In the genomic region with DNA sequence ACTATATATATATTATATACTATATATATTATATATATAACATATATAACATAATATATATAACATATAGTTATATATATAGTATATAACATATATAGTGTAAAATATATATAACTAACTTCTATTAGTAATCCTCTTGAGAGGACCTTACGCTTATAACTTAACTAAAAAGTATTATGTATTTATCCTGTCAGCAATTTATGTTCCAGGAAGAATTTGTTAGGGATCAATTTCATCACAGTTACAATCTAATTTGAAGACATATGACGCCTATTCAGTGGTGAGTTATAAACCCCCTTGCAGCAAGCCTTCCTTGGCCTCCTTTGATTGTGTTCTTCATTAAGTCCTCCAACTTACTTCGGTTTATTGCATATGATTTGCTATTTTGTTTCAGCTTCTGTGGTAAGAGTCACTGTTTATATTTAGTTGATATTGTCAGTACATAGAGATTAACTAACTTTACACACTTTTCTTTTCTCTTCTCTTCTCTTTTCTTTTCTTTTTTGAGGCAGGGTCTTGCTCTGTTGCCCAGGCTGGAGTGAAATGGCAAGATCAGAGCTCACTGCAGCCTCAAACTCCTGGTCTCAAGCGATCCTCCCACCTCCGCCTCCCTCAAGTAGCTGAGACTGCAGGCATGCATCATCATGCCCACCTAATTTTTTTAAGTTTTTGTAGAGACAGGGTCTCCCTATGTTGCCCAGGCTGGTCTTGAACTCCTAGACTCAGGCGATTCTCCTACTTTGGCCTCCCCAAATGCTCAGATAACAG, we compare ENCODE assay signal across 18 cellular contexts. TPM values are rescaled to one million over a fixed set of nuclear protein-coding genes. Genes with fewer than 3 reads are reported as not detected.
DNase-seq lines count a peak whose midpoint lies in the region; ATAC-seq, FAIRE-seq and TF ChIP-seq lines count a peak whose summit lies in the region.
"Had no signal": no experiment of that assay in that cellular context is flagged by ENCODE, and none has a peak within 500 bp of the region (broad histone marks: within the 10 kb centered on the region; RNA-seq: fewer than 3 reads in every experiment).

No MANE protein-coding gene starts in this region.

- no TSS peak for BruUV-seq in HepG2 (replicated peaks; lab: Mats Ljungman, UMichigan)

- TF ChIP-seq POLR2A in HepG2 (IDR thresholded peaks at IDR 0.05; ENCODE audit: insufficient read depth in 1 of 2, low read depth in 2 of 2, low read length in 2 of 2): no peak
- TF ChIP-seq POLR2A in right lobe of liver (IDR thresholded peaks at IDR 0.05): no peak
- no peak for TF ChIP-seq POLR2A in erythroblast (IDR thresholded peaks at IDR 0.05; ENCODE audit: low read length)

- CTCF ChIA-PET in HepG2 (lab: Yijun Ruan, JAX; ENCODE audit: low intra/inter-chr PET ratio, low total read pairs): no interaction called here

- TF ChIP-seq CTCF in HepG2 (CRISPR knock-in tag; IDR thresholded peaks at IDR 0.05) (no peak), right lobe of liver (IDR thresholded peaks at IDR 0.05) (no peak)

- no peaks in the 10 kb centered on the region for H3K27me3 ChIP-seq in HepG2 (ENCODE audit: control insufficient read depth in 1 of 2, insufficient read depth in 2 of 2, low read length in 2 of 2)
- no peaks in the 10 kb centered on the region for H3K27me3 ChIP-seq in right lobe of liver

- FAIRE-seq in HepG2 (lab: Jason Lieb, UNC) (no peak), TTC549 (lab: Jason Lieb, UNC) (peak; percentile 15), colon (lab: Jason Lieb, UNC) (peak; percentile 18)
- FAIRE-seq: D721Med, GM12878 had no signal

- no peak for DNase-seq in HepG2 (ENCODE audit: low spot score)
- DNase-seq in right lobe of liver: no peak
- DNase-seq in HuH-7 (ENCODE audit: low spot score): no peak
- no peak for DNase-seq in A172 (ENCODE audit: low spot score)
- DNase-seq in erythroblast (lab: John Stamatoyannopoulos, UW): no peak
- DNase-seq: 8988T; AML-193; Caco-2; CD4-positive, alpha-beta T cell; DMS79 treated with DMSO at 0.1 percent for 48 hours; GOT3; H7 had no signal

- WGBS in HepG2 (ENCODE audit: low lambda C conversion rate): 37% methylated on average over 6 of the region's 6 CpGs
- WGBS in right lobe of liver (ENCODE audit: insufficient coverage, low coverage, low lambda C conversion rate, missing lambda C conversion rate): 60% methylated on average over 6 of the region's 6 CpGs

- in situ Hi-C loops in HepG2 (cut with HindIII; ENCODE audit: extremely low pct_ligation_motif_present, low pct_unique_long_range_greater_than_20kb): no loop called here

- no peak for ATAC-seq in HepG2
- no peak for ATAC-seq in right lobe of liver
- ATAC-seq: GM12878, HCT116 had no signal

- POLR2A ChIA-PET in HepG2 (lab: Yijun Ruan, JAX): no interaction called here

- H3K9me3 ChIP-seq in HepG2 (ENCODE audit: low read length) (no peaks in the 10 kb centered on the region), right lobe of liver (no peaks in the 10 kb centered on the region)
- H3K9me3 ChIP-seq: Caco-2 had no signal

- no peak overlapping the region for H3K9ac ChIP-seq in HepG2 (ENCODE audit: insufficient read depth, low read depth, low read length)

- no peaks in the 10 kb centered on the region for H4K20me1 ChIP-seq in HepG2 (ENCODE audit: insufficient read depth, low read length)

- TF ChIP-seq EP300 in HepG2 (IDR thresholded peaks at IDR 0.05; ENCODE audit: low read depth in 2 of 2, low read length in 2 of 2) (no peak), HepG2 (CRISPR knock-in tag; IDR thresholded peaks at IDR 0.05; ENCODE audit: borderline replicate concordance) (no peak)

- H3K4me1 ChIP-seq in HepG2 (ENCODE audit: insufficient read depth, low read length): peaks cover 16% of the 10 kb centered on the region
- H3K4me1 ChIP-seq in right lobe of liver: no peaks in the 10 kb centered on the region
- H3K4me1 ChIP-seq: Caco-2 had no signal

- H3K36me3 ChIP-seq in HepG2 (replicated peaks in 1 of 2; ENCODE audit: control insufficient read depth in 1 of 2, insufficient read depth in 2 of 2, low read length in 2 of 2): no peaks in the 10 kb centered on the region
- no peaks in the 10 kb centered on the region for H3K36me3 ChIP-seq in right lobe of liver

- H3K4me3 ChIP-seq in HepG2 (replicated peaks in 1 of 3; ENCODE audit: insufficient read depth in 1 of 3, low read depth in 2 of 3, low read length in 3 of 3) (no peak overlapping the region), right lobe of liver (no peak overlapping the region)
- H3K4me3 ChIP-seq: GM12878 had no signal

- TF ChIP-seq RAD21 in HepG2 (CRISPR knock-in tag; IDR thresholded peaks at IDR 0.05): no peak

- H3K27ac ChIP-seq in HepG2 (ENCODE audit: extremely low read length, insufficient read depth, low read length) (no peak overlapping the region), right lobe of liver (no peak overlapping the region)
- H3K27ac ChIP-seq: C4-2B had no signal

- no peaks in the 10 kb centered on the region for H3K79me2 ChIP-seq in HepG2 (ENCODE audit: insufficient read depth, low read length)

- intact Hi-C loops in HepG2 (cut with micrococcal nuclease; ENCODE audit: unreplicated experiment): no loop called here
- intact Hi-C loops in right lobe of liver (cut with DNase I): no loop called here

- no peak overlapping the region for H2AFZ ChIP-seq in HepG2 (ENCODE audit: low read length)

- no peak overlapping the region for H3K4me2 ChIP-seq in HepG2 (ENCODE audit: low read depth, low read length)

RNA-seq across cellular contexts. Expression of a gene that starts 13.8 kb away (rescaled TPM):
- total RNA-seq in HepG2 (2016; rRNA removed; fragmentation: Illumina TruSeq; extraction: Trizol) (2.7 and 3.2 TPM in 2 replicates), right lobe of liver (1 to 10 TPM; 3.1 to 4.5 (median 4.2) TPM)
- total RNA-seq in HepG2 (2016; cell fraction: cytosol; rRNA removed; fragmentation: Illumina TruSeq; extraction: Trizol; ENCODE audit: low read depth): 6.3 and 7.0 TPM in 2 replicates
- total RNA-seq in HepG2 (2016; cell fraction: insoluble cytoplasmic fraction; rRNA removed; fragmentation: Illumina TruSeq; extraction: Trizol): 2.7 and 3.2 TPM in 2 replicates
- total RNA-seq in HepG2 (2016; cell fraction: membrane; rRNA removed; fragmentation: Illumina TruSeq; extraction: Trizol): 3.6 and 4.2 TPM in 2 replicates
- 3.1 and 3.8 TPM in 2 replicates for total RNA-seq in HepG2 (2016; cell fraction: nucleus; rRNA removed; fragmentation: Illumina TruSeq; extraction: Trizol)
- polyA plus RNA-seq in HepG2 (2011; rRNA removed): 3.3 and 3.4 TPM in 2 replicates
- 1.8 and 2.1 TPM in 2 replicates for polyA plus RNA-seq in HepG2 (2011; cell fraction: cytosol; rRNA removed)
- 5.7 TPM in 2 replicates for polyA plus RNA-seq in HepG2 (2011; cell fraction: nucleus; rRNA removed)
- polyA plus RNA-seq in HepG2 (2012): 4.3 and 4.9 TPM in 2 replicates
- 2.5 and 2.8 TPM in 2 replicates for polyA plus RNA-seq in HepG2 (2016; cell fraction: cytosol; fragmentation: Illumina TruSeq; extraction: Trizol; ENCODE audit: low read depth)
- polyA plus RNA-seq in HepG2 (2016; cell fraction: insoluble cytoplasmic fraction; fragmentation: Illumina TruSeq; extraction: Trizol; ENCODE audit: low read depth): 4.0 and 5.0 TPM in 2 replicates
- 2.8 and 3.1 TPM in 2 replicates for polyA plus RNA-seq in HepG2 (2016; cell fraction: membrane; fragmentation: Illumina TruSeq; extraction: Trizol; ENCODE audit: low read depth)
- 7.6 and 7.9 TPM in 2 replicates for polyA plus RNA-seq in HepG2 (2016; cell fraction: nucleus; fragmentation: Illumina TruSeq; extraction: Trizol; ENCODE audit: insufficient read depth, low read depth)
- 7.2 and 11.6 TPM in 2 replicates for polyA minus RNA-seq in HepG2 (2011; rRNA and poly(A)+ RNA removed; ENCODE audit: low replicate concordance)
- polyA minus RNA-seq in HepG2 (2011; cell fraction: cytosol; rRNA and poly(A)+ RNA removed): 3.3 and 3.6 TPM in 2 replicates
- 6.6 and 9.8 TPM in 2 replicates for polyA minus RNA-seq in HepG2 (2011; cell fraction: nucleus; rRNA and poly(A)+ RNA removed)
- total RNA-seq in A172 (2014; rRNA removed; shearing (Covaris generic)): 6.3 and 7.9 TPM in 2 replicates

RNA-seq across cellular contexts. Expression of a gene that starts 31.9 kb away (rescaled TPM):
- 71.4 and 103 TPM in 2 replicates for total RNA-seq in HepG2 (2016; rRNA removed; fragmentation: Illumina TruSeq; extraction: Trizol)
- total RNA-seq in HepG2 (2016; cell fraction: cytosol; rRNA removed; fragmentation: Illumina TruSeq; extraction: Trizol; ENCODE audit: low read depth): 34.6 and 40.9 TPM in 2 replicates
- total RNA-seq in HepG2 (2016; cell fraction: insoluble cytoplasmic fraction; rRNA removed; fragmentation: Illumina TruSeq; extraction: Trizol): 68.8 and 97.8 TPM in 2 replicates
- 110 and 126 TPM in 2 replicates for total RNA-seq in HepG2 (2016; cell fraction: membrane; rRNA removed; fragmentation: Illumina TruSeq; extraction: Trizol)
- 55.1 and 65.4 TPM in 2 replicates for total RNA-seq in HepG2 (2016; cell fraction: nucleus; rRNA removed; fragmentation: Illumina TruSeq; extraction: Trizol)
- 112 and 115 TPM in 2 replicates for polyA plus RNA-seq in HepG2 (2011; rRNA removed)
- 113 and 122 TPM in 2 replicates for polyA plus RNA-seq in HepG2 (2011; cell fraction: cytosol; rRNA removed)
- polyA plus RNA-seq in HepG2 (2011; cell fraction: nucleus; rRNA removed): 110 and 112 TPM in 2 replicates
- polyA plus RNA-seq in HepG2 (2012): 80.4 and 124 TPM in 2 replicates
- polyA plus RNA-seq in HepG2 (2016; cell fraction: cytosol; fragmentation: Illumina TruSeq; extraction: Trizol; ENCODE audit: low read depth): 68.3 and 68.8 TPM in 2 replicates
- polyA plus RNA-seq in HepG2 (2016; cell fraction: insoluble cytoplasmic fraction; fragmentation: Illumina TruSeq; extraction: Trizol; ENCODE audit: low read depth): 137 and 157 TPM in 2 replicates
- polyA plus RNA-seq in HepG2 (2016; cell fraction: membrane; fragmentation: Illumina TruSeq; extraction: Trizol; ENCODE audit: low read depth): 130 and 160 TPM in 2 replicates
- 103 and 117 TPM in 2 replicates for polyA plus RNA-seq in HepG2 (2016; cell fraction: nucleus; fragmentation: Illumina TruSeq; extraction: Trizol; ENCODE audit: insufficient read depth, low read depth)
- 67.1 and 79.8 TPM in 2 replicates for polyA minus RNA-seq in HepG2 (2011; rRNA and poly(A)+ RNA removed; ENCODE audit: low replicate concordance)
- 86.8 and 115 TPM in 2 replicates for polyA minus RNA-seq in HepG2 (2011; cell fraction: cytosol; rRNA and poly(A)+ RNA removed)
- 84.1 and 87.9 TPM in 2 replicates for polyA minus RNA-seq in HepG2 (2011; cell fraction: nucleus; rRNA and poly(A)+ RNA removed)
- total RNA-seq in right lobe of liver: 100 to 1,000 TPM in 2 of 6 experiments, 10 to 100 TPM in 4; 69.3 to 271 (median 72.8) TPM
- total RNA-seq in A172 (2014; rRNA removed; shearing (Covaris generic)): 71.8 and 175 TPM in 2 replicates

RNA-seq across cellular contexts. Expression of a gene that starts 59.7 kb away (rescaled TPM):
- total RNA-seq in HepG2 (2016; rRNA removed; fragmentation: Illumina TruSeq; extraction: Trizol): 0.13 TPM in 1 of 2 replicates, not detected in the other
- not detected in 2 replicates for total RNA-seq in HepG2 (2016; cell fraction: cytosol; rRNA removed; fragmentation: Illumina TruSeq; extraction: Trizol; ENCODE audit: low read depth)
- total RNA-seq in HepG2 (2016; cell fraction: insoluble cytoplasmic fraction; rRNA removed; fragmentation: Illumina TruSeq; extraction: Trizol): 0.11 TPM in 1 of 2 replicates, not detected in the other
- not detected in 2 replicates for total RNA-seq in HepG2 (2016; cell fraction: membrane; rRNA removed; fragmentation: Illumina TruSeq; extraction: Trizol)
- total RNA-seq in HepG2 (2016; cell fraction: nucleus; rRNA removed; fragmentation: Illumina TruSeq; extraction: Trizol): not detected in 2 replicates
- polyA plus RNA-seq in HepG2 (2011; rRNA removed): 0.24 TPM in 1 of 2 replicates, not detected in the other
- 0.10 and 0.13 TPM in 2 replicates for polyA plus RNA-seq in HepG2 (2011; cell fraction: cytosol; rRNA removed)
- 0.17 and 0.21 TPM in 2 replicates for polyA plus RNA-seq in HepG2 (2011; cell fraction: nucleus; rRNA removed)
- polyA plus RNA-seq in HepG2 (2012): 1.3 and 1.4 TPM in 2 replicates
- 0.08 and 0.14 TPM in 2 replicates for polyA plus RNA-seq in HepG2 (2016; cell fraction: cytosol; fragmentation: Illumina TruSeq; extraction: Trizol; ENCODE audit: low read depth)
- not detected in 2 replicates for polyA plus RNA-seq in HepG2 (2016; cell fraction: insoluble cytoplasmic fraction; fragmentation: Illumina TruSeq; extraction: Trizol; ENCODE audit: low read depth)
- not detected in 2 replicates for polyA plus RNA-seq in HepG2 (2016; cell fraction: membrane; fragmentation: Illumina TruSeq; extraction: Trizol; ENCODE audit: low read depth)
- not detected in 2 replicates for polyA plus RNA-seq in HepG2 (2016; cell fraction: nucleus; fragmentation: Illumina TruSeq; extraction: Trizol; ENCODE audit: insufficient read depth, low read depth)
- polyA minus RNA-seq in HepG2 (2011; rRNA and poly(A)+ RNA removed; ENCODE audit: low replicate concordance): 0.65 TPM in 1 of 2 replicates, not detected in the other
- not detected in 2 replicates for polyA minus RNA-seq in HepG2 (2011; cell fraction: cytosol; rRNA and poly(A)+ RNA removed)
- polyA minus RNA-seq in HepG2 (2011; cell fraction: nucleus; rRNA and poly(A)+ RNA removed): not detected in 2 replicates
- total RNA-seq in right lobe of liver: under 1 TPM in 1 of 6 experiments, not detected in 5; 0.26 TPM
- 1.0 TPM in 1 of 2 replicates, not detected in the other for total RNA-seq in A172 (2014; rRNA removed; shearing (Covaris generic))
- total RNA-seq: CD4-positive, alpha-beta T cell had no signal
